ENCODE assay signal across 2 cellular contexts in the genomic region with DNA sequence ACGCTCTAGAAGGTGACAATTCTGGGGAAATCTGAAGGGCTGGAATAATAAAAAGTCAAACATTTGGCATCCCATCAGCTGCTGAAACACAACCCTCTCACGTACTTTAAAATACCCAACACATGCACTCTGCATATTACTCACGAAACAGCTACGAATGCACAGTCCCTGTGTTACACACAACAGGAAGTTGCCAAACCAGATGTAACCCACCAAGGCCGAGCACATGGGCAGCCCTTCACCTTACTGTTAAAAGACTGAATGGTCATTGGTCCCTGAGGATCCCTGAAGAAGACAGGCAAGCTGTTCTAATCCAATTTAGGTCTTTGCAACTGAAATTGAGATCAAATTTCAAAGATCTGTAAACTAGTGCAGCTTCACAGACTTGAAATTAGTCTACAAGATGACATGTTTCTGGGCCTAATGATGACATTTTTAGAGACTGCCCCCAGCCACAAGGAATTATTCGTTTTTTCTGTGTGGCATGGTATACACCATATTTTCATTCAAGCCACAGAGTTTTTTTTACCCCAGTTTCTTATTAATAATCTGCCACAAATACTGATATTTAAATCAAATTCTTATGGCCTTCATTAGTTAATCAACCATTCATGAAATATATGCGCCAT.
TF ChIP-seq lines count a peak whose summit lies in the region.

No MANE protein-coding gene starts in this region.

TF ChIP-seq in GM23338, 12 proteins besides CTCF, POLR2A, EP300 and RAD21:
- TF ChIP-seq EZH2phosphoT487 (IDR thresholded peaks at IDR 0.05; ENCODE audit: unreplicated experiment) = no peak
- no peak for TF ChIP-seq EZH2 (IDR thresholded peaks at IDR 0.05; ENCODE audit: low read depth, unreplicated experiment)
- TF ChIP-seq, protein P1, sequence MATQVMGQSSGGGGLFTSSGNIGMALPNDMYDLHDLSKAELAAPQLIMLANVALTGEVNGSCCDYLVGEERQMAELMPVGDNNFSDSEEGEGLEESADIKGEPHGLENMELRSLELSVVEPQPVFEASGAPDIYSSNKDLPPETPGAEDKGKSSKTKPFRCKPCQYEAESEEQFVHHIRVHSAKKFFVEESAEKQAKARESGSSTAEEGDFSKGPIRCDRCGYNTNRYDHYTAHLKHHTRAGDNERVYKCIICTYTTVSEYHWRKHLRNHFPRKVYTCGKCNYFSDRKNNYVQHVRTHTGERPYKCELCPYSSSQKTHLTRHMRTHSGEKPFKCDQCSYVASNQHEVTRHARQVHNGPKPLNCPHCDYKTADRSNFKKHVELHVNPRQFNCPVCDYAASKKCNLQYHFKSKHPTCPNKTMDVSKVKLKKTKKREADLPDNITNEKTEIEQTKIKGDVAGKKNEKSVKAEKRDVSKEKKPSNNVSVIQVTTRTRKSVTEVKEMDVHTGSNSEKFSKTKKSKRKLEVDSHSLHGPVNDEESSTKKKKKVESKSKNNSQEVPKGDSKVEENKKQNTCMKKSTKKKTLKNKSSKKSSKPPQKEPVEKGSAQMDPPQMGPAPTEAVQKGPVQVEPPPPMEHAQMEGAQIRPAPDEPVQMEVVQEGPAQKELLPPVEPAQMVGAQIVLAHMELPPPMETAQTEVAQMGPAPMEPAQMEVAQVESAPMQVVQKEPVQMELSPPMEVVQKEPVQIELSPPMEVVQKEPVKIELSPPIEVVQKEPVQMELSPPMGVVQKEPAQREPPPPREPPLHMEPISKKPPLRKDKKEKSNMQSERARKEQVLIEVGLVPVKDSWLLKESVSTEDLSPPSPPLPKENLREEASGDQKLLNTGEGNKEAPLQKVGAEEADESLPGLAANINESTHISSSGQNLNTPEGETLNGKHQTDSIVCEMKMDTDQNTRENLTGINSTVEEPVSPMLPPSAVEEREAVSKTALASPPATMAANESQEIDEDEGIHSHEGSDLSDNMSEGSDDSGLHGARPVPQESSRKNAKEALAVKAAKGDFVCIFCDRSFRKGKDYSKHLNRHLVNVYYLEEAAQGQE (IDR thresholded peaks at IDR 0.05; ENCODE audit: unreplicated experiment) = no peak
- TF ChIP-seq POLR2AphosphoS5 (IDR thresholded peaks at IDR 0.05; ENCODE audit: low read depth) = no peak
- TF ChIP-seq, protein P2, sequence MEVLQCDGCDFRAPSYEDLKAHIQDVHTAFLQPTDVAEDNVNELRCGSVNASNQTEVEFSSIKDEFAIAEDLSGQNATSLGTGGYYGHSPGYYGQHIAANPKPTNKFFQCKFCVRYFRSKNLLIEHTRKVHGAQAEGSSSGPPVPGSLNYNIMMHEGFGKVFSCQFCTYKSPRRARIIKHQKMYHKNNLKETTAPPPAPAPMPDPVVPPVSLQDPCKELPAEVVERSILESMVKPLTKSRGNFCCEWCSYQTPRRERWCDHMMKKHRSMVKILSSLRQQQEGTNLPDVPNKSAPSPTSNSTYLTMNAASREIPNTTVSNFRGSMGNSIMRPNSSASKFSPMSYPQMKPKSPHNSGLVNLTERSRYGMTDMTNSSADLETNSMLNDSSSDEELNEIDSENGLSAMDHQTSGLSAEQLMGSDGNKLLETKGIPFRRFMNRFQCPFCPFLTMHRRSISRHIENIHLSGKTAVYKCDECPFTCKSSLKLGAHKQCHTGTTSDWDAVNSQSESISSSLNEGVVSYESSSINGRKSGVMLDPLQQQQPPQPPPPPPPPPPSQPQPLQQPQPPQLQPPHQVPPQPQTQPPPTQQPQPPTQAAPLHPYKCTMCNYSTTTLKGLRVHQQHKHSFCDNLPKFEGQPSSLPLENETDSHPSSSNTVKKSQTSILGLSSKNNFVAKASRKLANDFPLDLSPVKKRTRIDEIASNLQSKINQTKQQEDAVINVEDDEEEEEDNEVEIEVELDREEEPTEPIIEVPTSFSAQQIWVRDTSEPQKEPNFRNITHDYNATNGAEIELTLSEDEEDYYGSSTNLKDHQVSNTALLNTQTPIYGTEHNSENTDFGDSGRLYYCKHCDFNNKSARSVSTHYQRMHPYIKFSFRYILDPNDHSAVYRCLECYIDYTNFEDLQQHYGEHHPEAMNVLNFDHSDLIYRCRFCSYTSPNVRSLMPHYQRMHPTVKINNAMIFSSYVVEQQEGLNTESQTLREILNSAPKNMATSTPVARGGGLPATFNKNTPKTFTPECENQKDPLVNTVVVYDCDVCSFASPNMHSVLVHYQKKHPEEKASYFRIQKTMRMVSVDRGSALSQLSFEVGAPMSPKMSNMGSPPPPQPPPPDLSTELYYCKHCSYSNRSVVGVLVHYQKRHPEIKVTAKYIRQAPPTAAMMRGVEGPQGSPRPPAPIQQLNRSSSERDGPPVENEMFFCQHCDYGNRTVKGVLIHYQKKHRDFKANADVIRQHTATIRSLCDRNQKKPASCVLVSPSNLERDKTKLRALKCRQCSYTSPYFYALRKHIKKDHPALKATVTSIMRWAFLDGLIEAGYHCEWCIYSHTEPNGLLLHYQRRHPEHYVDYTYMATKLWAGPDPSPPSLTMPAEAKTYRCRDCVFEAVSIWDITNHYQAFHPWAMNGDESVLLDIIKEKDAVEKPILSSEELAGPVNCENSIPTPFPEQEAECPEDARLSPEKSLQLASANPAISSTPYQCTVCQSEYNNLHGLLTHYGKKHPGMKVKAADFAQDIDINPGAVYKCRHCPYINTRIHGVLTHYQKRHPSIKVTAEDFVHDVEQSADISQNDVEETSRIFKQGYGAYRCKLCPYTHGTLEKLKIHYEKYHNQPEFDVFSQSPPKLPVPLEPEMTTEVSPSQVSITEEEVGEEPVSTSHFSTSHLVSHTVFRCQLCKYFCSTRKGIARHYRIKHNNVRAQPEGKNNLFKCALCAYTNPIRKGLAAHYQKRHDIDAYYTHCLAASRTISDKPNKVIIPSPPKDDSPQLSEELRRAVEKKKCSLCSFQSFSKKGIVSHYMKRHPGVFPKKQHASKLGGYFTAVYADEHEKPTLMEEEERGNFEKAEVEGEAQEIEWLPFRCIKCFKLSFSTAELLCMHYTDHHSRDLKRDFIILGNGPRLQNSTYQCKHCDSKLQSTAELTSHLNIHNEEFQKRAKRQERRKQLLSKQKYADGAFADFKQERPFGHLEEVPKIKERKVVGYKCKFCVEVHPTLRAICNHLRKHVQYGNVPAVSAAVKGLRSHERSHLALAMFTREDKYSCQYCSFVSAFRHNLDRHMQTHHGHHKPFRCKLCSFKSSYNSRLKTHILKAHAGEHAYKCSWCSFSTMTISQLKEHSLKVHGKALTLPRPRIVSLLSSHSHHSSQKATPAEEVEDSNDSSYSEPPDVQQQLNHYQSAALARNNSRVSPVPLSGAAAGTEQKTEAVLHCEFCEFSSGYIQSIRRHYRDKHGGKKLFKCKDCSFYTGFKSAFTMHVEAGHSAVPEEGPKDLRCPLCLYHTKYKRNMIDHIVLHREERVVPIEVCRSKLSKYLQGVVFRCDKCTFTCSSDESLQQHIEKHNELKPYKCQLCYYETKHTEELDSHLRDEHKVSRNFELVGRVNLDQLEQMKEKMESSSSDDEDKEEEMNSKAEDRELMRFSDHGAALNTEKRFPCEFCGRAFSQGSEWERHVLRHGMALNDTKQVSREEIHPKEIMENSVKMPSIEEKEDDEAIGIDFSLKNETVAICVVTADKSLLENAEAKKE (CRISPR knock-in tag; IDR thresholded peaks at IDR 0.05) = no peak
- TF ChIP-seq NANOG (IDR thresholded peaks at IDR 0.05; ENCODE audit: borderline replicate concordance) = no peak
- TF ChIP-seq JUNB (IDR thresholded peaks at IDR 0.05; ENCODE audit: unreplicated experiment) = no peak

TF ChIP-seq in K562, 482 proteins besides CTCF, POLR2A, EP300 and RAD21:
- TF ChIP-seq IRF9 (tag; IDR thresholded peaks at IDR 0.05) (no peak), SIX5 (IDR thresholded peaks at IDR 0.05; ENCODE audit: borderline replicate concordance in 1 of 2, insufficient read depth in 1 of 2, low read depth in 1 of 2, low read length in 2 of 2) (no peak), ZKSCAN3 (CRISPR knock-in tag; IDR thresholded peaks at IDR 0.05) (no peak), RBFOX2 (IDR thresholded peaks at IDR 0.05; ENCODE audit: low read depth, low read length) (no peak), RNF2 (IDR thresholded peaks at IDR 0.05) (no peak), TCF7 (IDR thresholded peaks at IDR 0.05; ENCODE audit: borderline replicate concordance) (no peak), BDP1 (IDR thresholded peaks at IDR 0.05; ENCODE audit: insufficient read depth, insufficient read length) (no peak), ZBTB5 (IDR thresholded peaks at IDR 0.05) (no peak), POLR2AphosphoS5 (IDR thresholded peaks at IDR 0.05; ENCODE audit: control insufficient read depth, insufficient read depth, low read depth, low read length) (no peak), XRCC4 (IDR thresholded peaks at IDR 0.05; ENCODE audit: extremely low read depth, insufficient read depth, insufficient read length) (no peak)
- TF ChIP-seq, protein P3, sequence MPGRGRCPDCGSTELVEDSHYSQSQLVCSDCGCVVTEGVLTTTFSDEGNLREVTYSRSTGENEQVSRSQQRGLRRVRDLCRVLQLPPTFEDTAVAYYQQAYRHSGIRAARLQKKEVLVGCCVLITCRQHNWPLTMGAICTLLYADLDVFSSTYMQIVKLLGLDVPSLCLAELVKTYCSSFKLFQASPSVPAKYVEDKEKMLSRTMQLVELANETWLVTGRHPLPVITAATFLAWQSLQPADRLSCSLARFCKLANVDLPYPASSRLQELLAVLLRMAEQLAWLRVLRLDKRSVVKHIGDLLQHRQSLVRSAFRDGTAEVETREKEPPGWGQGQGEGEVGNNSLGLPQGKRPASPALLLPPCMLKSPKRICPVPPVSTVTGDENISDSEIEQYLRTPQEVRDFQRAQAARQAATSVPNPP (IDR thresholded peaks at IDR 0.05; ENCODE audit: borderline replicate concordance, insufficient read depth, insufficient read length) = no peak
- TF ChIP-seq, protein P4, sequence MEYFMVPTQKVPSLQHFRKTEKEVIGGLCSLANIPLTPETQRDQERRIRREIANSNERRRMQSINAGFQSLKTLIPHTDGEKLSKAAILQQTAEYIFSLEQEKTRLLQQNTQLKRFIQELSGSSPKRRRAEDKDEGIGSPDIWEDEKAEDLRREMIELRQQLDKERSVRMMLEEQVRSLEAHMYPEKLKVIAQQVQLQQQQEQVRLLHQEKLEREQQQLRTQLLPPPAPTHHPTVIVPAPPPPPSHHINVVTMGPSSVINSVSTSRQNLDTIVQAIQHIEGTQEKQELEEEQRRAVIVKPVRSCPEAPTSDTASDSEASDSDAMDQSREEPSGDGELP (CRISPR knock-in tag; IDR thresholded peaks at IDR 0.05; ENCODE audit: borderline replicate concordance) = no peak
TF ChIP-seq in K562: peak in this region for 0.
